1 cellular context compared by ENCODE assay signal in genomic region chr20:19885981-19886665, GRCh38.
TF ChIP-seq lines count a peak whose summit lies in the region.

No MANE protein-coding gene starts in this region.

TF ChIP-seq in HepG2, 621 proteins besides CTCF, POLR2A, EP300 and RAD21 (continued from another document):
- TF ChIP-seq TFAP4 (IDR thresholded peaks at IDR 0.05; ENCODE audit: borderline replicate concordance, low read depth): no peak
- TF ChIP-seq ZNF501 (CRISPR knock-in tag; IDR thresholded peaks at IDR 0.05): peak; percentile 61; the same call in 1 of the 2 replicates
- TF ChIP-seq MYPOP (CRISPR knock-in tag; IDR thresholded peaks at IDR 0.05): no peak; the same call in 1 of the 2 replicates
- TF ChIP-seq FOXA3 (CRISPR knock-in tag; IDR thresholded peaks at IDR 0.05): peak; percentile 54
- TF ChIP-seq LCORL (IDR thresholded peaks at IDR 0.05): no peak
- TF ChIP-seq LCORL (CRISPR knock-in tag; IDR thresholded peaks at IDR 0.05): peak; percentile 71; the same call in 1 of the 2 replicates
- TF ChIP-seq ZNF768 (CRISPR knock-in tag; IDR thresholded peaks at IDR 0.05): peak; percentile 69; the same call in 1 of the 2 replicates
- peak; percentile 55; the same call in 1 of the 2 replicates for TF ChIP-seq ZBTB38 (CRISPR knock-in tag; IDR thresholded peaks at IDR 0.05)
- TF ChIP-seq SMYD3 (CRISPR knock-in tag; IDR thresholded peaks at IDR 0.05): 0 out of 2 replicates have a peak, but pooled peaks have one; percentile 36
- TF ChIP-seq HDAC2 (CRISPR knock-in tag; IDR thresholded peaks at IDR 0.05): peak; percentile 43; the same call in 1 of the 2 replicates
- TF ChIP-seq SAP130 (CRISPR knock-in tag; IDR thresholded peaks at IDR 0.05; ENCODE audit: low read depth): peak; percentile 74
- TF ChIP-seq HDAC1 (CRISPR knock-in tag; IDR thresholded peaks at IDR 0.05): no peak
- peak; percentile 57; the same call in 1 of the 2 replicates for TF ChIP-seq ARID5B (CRISPR knock-in tag; IDR thresholded peaks at IDR 0.05)
- TF ChIP-seq ZSCAN20 (CRISPR knock-in tag; IDR thresholded peaks at IDR 0.05; ENCODE audit: borderline replicate concordance): no peak
- no peak for TF ChIP-seq SPEN (CRISPR knock-in tag; IDR thresholded peaks at IDR 0.05; ENCODE audit: low read depth)
- no peak for TF ChIP-seq HNRNPK (IDR thresholded peaks at IDR 0.05; ENCODE audit: low read depth, low read length, poor library complexity, severe bottlenecking)
- no peak for TF ChIP-seq BHLHE40 (IDR thresholded peaks at IDR 0.05; ENCODE audit: low read length)
- TF ChIP-seq MATR3 (CRISPR knock-in tag; IDR thresholded peaks at IDR 0.05): 0 out of 2 replicates have a peak, but pooled peaks have one; percentile 51
- no peak for TF ChIP-seq NCOA1 (CRISPR knock-in tag; IDR thresholded peaks at IDR 0.05)
- no peak for TF ChIP-seq ZNF253 (CRISPR knock-in tag; IDR thresholded peaks at IDR 0.05; ENCODE audit: borderline replicate concordance)
- TF ChIP-seq ELF3 (CRISPR knock-in tag; IDR thresholded peaks at IDR 0.05): peak; percentile 70
- 0 out of 2 replicates have a peak, but pooled peaks have one; percentile 4 for TF ChIP-seq CEBPG (CRISPR knock-in tag; IDR thresholded peaks at IDR 0.05)
- peak; percentile 58 for TF ChIP-seq XRCC5 (optimal IDR thresholded peaks at IDR 0.05; ENCODE audit: low read length)
- peak; percentile 87 for TF ChIP-seq TEAD3 (CRISPR knock-in tag; optimal IDR thresholded peaks at IDR 0.05; ENCODE audit: borderline replicate concordance)
- TF ChIP-seq NFYC (CRISPR knock-in tag; IDR thresholded peaks at IDR 0.05): peak; percentile 14; the same call in 1 of the 2 replicates
- no peak for TF ChIP-seq ZC3H13 (CRISPR knock-in tag; IDR thresholded peaks at IDR 0.05)
- 0 out of 2 replicates have a peak, but pooled peaks have one; percentile 67 for TF ChIP-seq KDM1A (CRISPR knock-in tag; IDR thresholded peaks at IDR 0.05)
- peak; percentile 42; the same call in 1 of the 3 replicates for TF ChIP-seq MXI1 (IDR thresholded peaks at IDR 0.05; ENCODE audit: borderline replicate concordance, low read depth, low read length)
- peak; percentile 29; the same call in 1 of the 2 replicates for TF ChIP-seq ZMAT3 (CRISPR knock-in tag; conservative IDR thresholded peaks at IDR 0.05)
- no peak for TF ChIP-seq PHF21A (CRISPR knock-in tag; IDR thresholded peaks at IDR 0.05)
- no peak for TF ChIP-seq ZNF569 (CRISPR knock-in tag; IDR thresholded peaks at IDR 0.05; ENCODE audit: borderline replicate concordance)
- peak; percentile 67; the same call in 1 of the 2 replicates for TF ChIP-seq SOX5 (CRISPR knock-in tag; IDR thresholded peaks at IDR 0.05; ENCODE audit: borderline replicate concordance)
- TF ChIP-seq GATAD1 (CRISPR knock-in tag; IDR thresholded peaks at IDR 0.05): no peak
